In genomic region chr1:22918644-22919043, GRCh38 we compare ENCODE assay signal across 23 cellular contexts.
DNase-seq lines count a peak whose midpoint lies in the region; ATAC-seq, FAIRE-seq and TF ChIP-seq lines count a peak whose summit lies in the region.
"Had no signal": no experiment of that assay in that cellular context is flagged by ENCODE, and none has a peak within 500 bp of the region (broad histone marks: within the 10 kb centered on the region; RNA-seq: fewer than 3 reads in every experiment).

No MANE protein-coding gene starts in this region.

- no peak overlapping the region for H3K4me3 Mint-ChIP-seq in nephron
- H3K4me3 Mint-ChIP-seq in stimulated activated effector memory CD8-positive, alpha-beta T cell treated with anti-CD3 and anti-CD28 coated beads, Interleukin-12 subunit alpha, Interleukin-12 subunit beta, amount 100 ng/mL, for 72 hours, result no peak overlapping the region
- H3K4me3 Mint-ChIP-seq: CD4-positive, alpha-beta T cell; HFFc6; IgD-negative memory B cell had no signal

- H3K4me1 Mint-ChIP-seq in nephron, result peaks cover 60% of the 10 kb centered on the region
- no peaks in the 10 kb centered on the region for H3K4me1 Mint-ChIP-seq in stimulated activated effector memory CD8-positive, alpha-beta T cell treated with anti-CD3 and anti-CD28 coated beads, Interleukin-12 subunit alpha, Interleukin-12 subunit beta, amount 100 ng/mL, for 72 hours
- H3K4me1 Mint-ChIP-seq: IgD-negative memory B cell had no signal

- peaks cover 4% of the 10 kb centered on the region for H3K9me3 Mint-ChIP-seq in nephron
- no peaks in the 10 kb centered on the region for H3K9me3 Mint-ChIP-seq in stimulated activated effector memory CD8-positive, alpha-beta T cell treated with anti-CD3 and anti-CD28 coated beads, Interleukin-12 subunit alpha, Interleukin-12 subunit beta, amount 100 ng/mL, for 72 hours
- H3K9me3 Mint-ChIP-seq: CD4-positive, alpha-beta T cell had no signal

- DNase-seq in D721Med (ENCODE audit: insufficient read length, low spot score), result peak; percentile 50
- DNase-seq in NCI-H524 (lab: John Stamatoyannopoulos, UW), result peak; percentile 88 to 91
- peak; percentile 63 for DNase-seq in NCI-H82 treated with DMSO at 0.1 percent for 48 hours (lab: John Stamatoyannopoulos, UW; ENCODE audit: unreplicated experiment)
- DNase-seq in epidermal melanocyte (ENCODE audit: insufficient read length, low spot score), result no peak
- no peak for DNase-seq in hypothalamus (lab: John Stamatoyannopoulos, UW)
- DNase-seq in stimulated activated effector memory CD8-positive, alpha-beta T cell treated with anti-CD3 and anti-CD28 coated beads, Interleukin-12 subunit alpha, Interleukin-12 subunit beta, amount 100 ng/mL, for 72 hours (ENCODE audit: low spot score in 2 of 2), result no peak
- DNase-seq: ACHN; BE2C; C1 segment of cervical spinal cord; Calu3; CD4-positive, alpha-beta T cell; GOT3; H7; HFFc6; KBM-7 had no signal

- TF ChIP-seq CTCF in D721Med (IDR thresholded peaks at IDR 0.05; ENCODE audit: insufficient read depth, missing control alignments) (no peak), nephron (IDR thresholded peaks at IDR 0.05; ENCODE audit: unreplicated experiment in 3 of 3) (no peak)

- H3K36me3 Mint-ChIP-seq in nephron (ENCODE audit: low read depth), result peaks cover 2% of the 10 kb centered on the region
- no peaks in the 10 kb centered on the region for H3K36me3 Mint-ChIP-seq in stimulated activated effector memory CD8-positive, alpha-beta T cell treated with anti-CD3 and anti-CD28 coated beads, Interleukin-12 subunit alpha, Interleukin-12 subunit beta, amount 100 ng/mL, for 72 hours

- peaks cover 9% of the 10 kb centered on the region for H3K27me3 Mint-ChIP-seq in nephron (ENCODE audit: low read depth)

- FAIRE-seq in D721Med (lab: Jason Lieb, UNC), result no peak
- FAIRE-seq: A204.1, G401.6, GM12891, HepG2 had no signal

- H3K27ac Mint-ChIP-seq in nephron, result peak overlapping the region; percentile 38 to 98 (median 91)
- no peak overlapping the region for H3K27ac Mint-ChIP-seq in stimulated activated effector memory CD8-positive, alpha-beta T cell treated with anti-CD3 and anti-CD28 coated beads, Interleukin-12 subunit alpha, Interleukin-12 subunit beta, amount 100 ng/mL, for 72 hours
- H3K27ac Mint-ChIP-seq: CD4-positive, alpha-beta T cell; HFFc6; IgD-negative memory B cell had no signal

- no peak for ATAC-seq in HG02571 (IDR thresholded peaks at IDR 0.05; ENCODE audit: unreplicated experiment)
- no peak for ATAC-seq in stimulated activated effector memory CD8-positive, alpha-beta T cell treated with anti-CD3 and anti-CD28 coated beads, Interleukin-12 subunit alpha, Interleukin-12 subunit beta, amount 100 ng/mL, for 72 hours
- ATAC-seq: HCT116, HepG2 had no signal

Comparison
In these comparisons a context has a peak if more than half of its experiments do, and no peak if none do; other contexts are left out.
1. DNase-seq: peak in D721Med (single experiment), NCI-H524 (2 of 2) and NCI-H82 treated with DMSO at 0.1 percent for 48 hours (single experiment); none in epidermal melanocyte (single experiment), hypothalamus (0 of 51) and stimulated activated effector memory CD8-positive, alpha-beta T cell treated with anti-CD3 and anti-CD28 coated beads, Interleukin-12 subunit alpha, Interleukin-12 subunit beta, amount 100 ng/mL, for 72 hours (0 of 2).